Comparison of ENCODE assay signal across 8 cellular contexts in genomic region chr3:133895208-133896001, GRCh38. TPM values are rescaled to one million over a fixed set of nuclear protein-coding genes. Genes with fewer than 3 reads are reported as not detected.
DNase-seq lines count a peak whose midpoint lies in the region; ATAC-seq, FAIRE-seq and TF ChIP-seq lines count a peak whose summit lies in the region.

RAB6B (minus strand) TSS chr3:133895882; CDS start chr3:133895466, 416 bp downstream.

- CTCF ChIA-PET in GM12878 (lab: Yijun Ruan, JAX) = no interaction called here

- H3K4me1 ChIP-seq in ACC112 (ENCODE audit: control insufficient read depth, insufficient read depth, low read length, unreplicated experiment) (no peaks in the 10 kb centered on the region), GM12878 (ENCODE audit: control insufficient read depth, insufficient read depth, low read length) (no peaks in the 10 kb centered on the region), prostate gland (replicated peaks) (peaks cover 5% of the 10 kb centered on the region)

- no peak for TF ChIP-seq POLR2A in GM12878 (IDR thresholded peaks at IDR 0.05; ENCODE audit: low read depth, low read length)
- no peak for TF ChIP-seq POLR2A in prostate gland (IDR thresholded peaks at IDR 0.05)

- POLR2A ChIA-PET in GM12878 (lab: Charles Lee) = no interaction called here

- no peak for TF ChIP-seq RAD21 in GM12878 (IDR thresholded peaks at IDR 0.05; ENCODE audit: insufficient read depth, low read depth, low read length)

- in situ Hi-C loops in GM12878 (cut with MboI) = no loop called here

- no peaks in the 10 kb centered on the region; the same call in 1 of the 2 replicates for H4K20me1 ChIP-seq in GM12878 (ENCODE audit: control insufficient read depth, insufficient read depth)

- peak within 1 kb of the TSS; percentile 94 for H2AFZ ChIP-seq in ACC112 (ENCODE audit: low read length, unreplicated experiment)
- H2AFZ ChIP-seq in GM12878 (ENCODE audit: control insufficient read depth, low read depth, low read length) = no peak within 1 kb of the TSS

- DNase-seq in GM12864 (ENCODE audit: low read depth) (no peak), NCI-H2171 treated with DMSO at 0.1 percent for 48 hours (lab: John Stamatoyannopoulos, UW) (peak; percentile 61), GM12878 (ENCODE audit: low read depth, low spot score) (no peak), hypothalamus (lab: John Stamatoyannopoulos, UW) (peak in 38 of 51 donors; percentile 31 to 87 (median 68)), prostate gland (ENCODE audit: low spot score) (no peak), DMS153 (lab: John Stamatoyannopoulos, UW) (no peak)
- DNase-seq in effector CD4-positive, alpha-beta T cell = no peak

- H3K4me3 ChIP-seq in ACC112 (ENCODE audit: low read depth, low read length) = peak within 1 kb of the TSS; percentile 92
- H3K4me3 ChIP-seq in GM12864 (ENCODE audit: low read depth, low read length) = peak within 1 kb of the TSS; percentile 33
- H3K4me3 ChIP-seq in GM12878 = peak within 1 kb of the TSS; percentile 55; the same call in 1 of the 2 replicates
- peak within 1 kb of the TSS; percentile 57 for H3K4me3 ChIP-seq in prostate gland

- peaks cover 32% of the 10 kb centered on the region for H3K27me3 ChIP-seq in ACC112 (ENCODE audit: insufficient read depth, low read length)
- H3K27me3 ChIP-seq in GM12878 (replicated peaks in 1 of 2; ENCODE audit: control insufficient read depth in 2 of 2, insufficient read depth in 2 of 2, low read length in 1 of 2) = peaks cover 12 to 13% of the 10 kb centered on the region in 2 experiments
- H3K27me3 ChIP-seq in prostate gland (replicated peaks; ENCODE audit: insufficient read depth) = no peaks in the 10 kb centered on the region

- TF ChIP-seq CTCF in GM12864 (IDR thresholded peaks at IDR 0.05; ENCODE audit: low read depth, low read length, missing control alignments) (no peak), GM12878 (IDR thresholded peaks at IDR 0.05 in 2 of 3, conservative IDR thresholded peaks at IDR 0.05 in 1 of 3; ENCODE audit: control insufficient read depth in 2 of 3, extremely low read depth in 1 of 3, insufficient read depth in 1 of 3, low read depth in 3 of 3, low read length in 3 of 3) (no peak), prostate gland (IDR thresholded peaks at IDR 0.05) (no peak)

- intact Hi-C loops in GM12878 (cut with micrococcal nuclease; ENCODE audit: unreplicated experiment) (no loop called here), prostate gland (cut with DNase I) (no loop called here)

- no peak for FAIRE-seq in GM12878 (lab: Jason Lieb, UNC)

- TF ChIP-seq EP300 in GM12878 (IDR thresholded peaks at IDR 0.05; ENCODE audit: borderline replicate concordance in 1 of 2, control insufficient read depth in 1 of 2, low read depth in 2 of 2, low read length in 2 of 2) = no peak

- no peak within 1 kb of the TSS for H3K9ac ChIP-seq in GM12878 (ENCODE audit: control insufficient read depth, insufficient read depth, low read length)

- RAD21 ChIA-PET in GM12878 (lab: Charles Lee; ENCODE audit: unreplicated experiment) = no interaction called here

- BruUV-seq in GM12878 (replicated peaks; lab: Mats Ljungman, UMichigan) = no TSS peak

- H3K27ac ChIP-seq in ACC112 (ENCODE audit: low read depth, low read length) (no peak within 1 kb of the TSS), GM12878 (ENCODE audit: control insufficient read depth, insufficient read depth) (no peak within 1 kb of the TSS), prostate gland (peak within 1 kb of the TSS in 1 of 2 donors; percentile 28)

- ATAC-seq in GM12878 = peak; percentile 75

- H3K79me2 ChIP-seq in ACC112 (ENCODE audit: control insufficient read depth, insufficient read depth, low read length, unreplicated experiment) (no peaks in the 10 kb centered on the region), GM12878 (ENCODE audit: control insufficient read depth, insufficient read depth, low read length) (no peaks in the 10 kb centered on the region)

- SMC1A ChIA-PET in GM12878 (lab: Charles Lee; ENCODE audit: uncharacterized antibody, unreplicated experiment) = no interaction called here

- H3K36me3 ChIP-seq in ACC112 (ENCODE audit: insufficient read depth, low read length) = no peaks in the 10 kb centered on the region
- H3K36me3 ChIP-seq in GM12878 (ENCODE audit: control insufficient read depth in 2 of 2, insufficient read depth in 2 of 2, low read length in 1 of 2) = no peaks in the 10 kb centered on the region
- no peaks in the 10 kb centered on the region for H3K36me3 ChIP-seq in prostate gland

- H3K9me3 ChIP-seq in GM12878 (replicated peaks; ENCODE audit: control insufficient read depth, insufficient read depth, low read length) (no peaks in the 10 kb centered on the region; the same call in 2 of the 3 replicates), prostate gland (no peaks in the 10 kb centered on the region)

- 6% methylated on average over 58 of the region's 80 CpGs for WGBS in GM12878 (ENCODE audit: insufficient coverage, insufficient replicate concordance, low lambda C conversion rate, missing lambda C conversion rate)
- 1% methylated on average over 47 of the region's 80 CpGs for WGBS in prostate gland

- peak within 1 kb of the TSS; percentile 64 for H3K4me2 ChIP-seq in GM12878 (ENCODE audit: control insufficient read depth, insufficient read depth)

TF ChIP-seq in GM12878, 131 proteins besides CTCF, POLR2A, EP300 and RAD21:
- TF ChIP-seq NR2C2 (IDR thresholded peaks at IDR 0.05; ENCODE audit: borderline replicate concordance, control insufficient read depth, insufficient read length, low read depth) (no peak), CREB1 (IDR thresholded peaks at IDR 0.05; ENCODE audit: low read depth) (no peak), SUZ12 (IDR thresholded peaks at IDR 0.05; ENCODE audit: unreplicated experiment) (peak; percentile 77), SUPT20H (IDR thresholded peaks at IDR 0.05; ENCODE audit: borderline replicate concordance, control insufficient read depth, low read depth, low read length) (no peak), ZBTB33 (IDR thresholded peaks at IDR 0.05) (no peak), PAX5 (IDR thresholded peaks at IDR 0.05; ENCODE audit: borderline replicate concordance, low read depth, low read length) (no peak), POLR2AphosphoS2 (IDR thresholded peaks at IDR 0.05; ENCODE audit: low read depth, low read length) (no peak), RFX5 (IDR thresholded peaks at IDR 0.05; ENCODE audit: low read depth, low read length) (no peak), HDAC6 (IDR thresholded peaks at IDR 0.05; ENCODE audit: unreplicated experiment) (peak; percentile 52), MEF2A (IDR thresholded peaks at IDR 0.05; ENCODE audit: insufficient read depth, low read depth, low read length) (no peak)

RNA-seq across cellular contexts. Expression of gene RAB6B, which starts in this region (rescaled TPM):
- total RNA-seq in GM12878 (2013; cell fraction: nucleolus; rRNA removed) = not detected in 2 replicates
- not detected in 2 replicates for total RNA-seq in GM12878 (2014; rRNA removed)
- total RNA-seq in GM12878 (2014; rRNA removed; fragmentation: Illumina TruSeq; extraction: Trizol) = not detected in 2 replicates
- total RNA-seq in GM12878 (2021) = 0.13 TPM in 1 of 2 replicates, not detected in the other
- 0.47 TPM for polyA plus RNA-seq in GM12878 (2011; ENCODE audit: low read depth)
- polyA plus RNA-seq in GM12878 (2011; rRNA removed) = not detected in 2 replicates
- not detected in 2 replicates for polyA plus RNA-seq in GM12878 (2011; cell fraction: cytosol; rRNA removed)
- 0.03 TPM in 1 of 2 replicates, not detected in the other for polyA plus RNA-seq in GM12878 (2011; cell fraction: nucleus; rRNA removed)
- 0.57 and 1.5 TPM in 2 replicates for polyA plus RNA-seq in GM12878 (2012)
- 0.01 TPM in 1 of 2 replicates, not detected in the other for polyA plus RNA-seq in GM12878 (2014; fragmentation: Illumina TruSeq; extraction: Trizol)
- under 1 TPM in 1 of 2 experiments, not detected in 1; 0.02 TPM for polyA plus RNA-seq in GM12878 (2014; fragmentation: Nextera tagmentation; extraction: Ambion mirVana)
- polyA plus RNA-seq in GM12878 (2014; rRNA removed) = 0.04 TPM in 1 of 2 replicates, not detected in the other
- polyA plus RNA-seq in GM12878 (2016; fragmentation: Nextera tagmentation; extraction: Ambion mirVana) = under 1 TPM; 0.09 to 0.16 TPM
- not detected in 2 replicates for polyA minus RNA-seq in GM12878 (2011; rRNA and poly(A)+ RNA removed)
- not detected in 2 replicates for polyA minus RNA-seq in GM12878 (2011; cell fraction: cytosol; rRNA and poly(A)+ RNA removed)
- polyA minus RNA-seq in GM12878 (2011; cell fraction: nucleus; rRNA and poly(A)+ RNA removed) = not detected in 2 replicates
- total RNA-seq in prostate gland = 1 to 10 TPM; 4.5 to 7.1 TPM

Comparison
In these comparisons a context has a peak if more than half of its experiments do, and no peak if none do; other contexts are left out.
1. RNA of gene RAB6B (total RNA-seq): 4.5 to 7.1 TPM in prostate gland; 0.13 TPM in GM12878; every median in the first group is over 4 times any median in the second.
2. H3K4me3 ChIP-seq: peak in every context shown above with its lines; median percentile 92 in ACC112; 57 in prostate gland; 55 in GM12878; 33 in GM12864.
3. DNase-seq: peak in NCI-H2171 treated with DMSO at 0.1 percent for 48 hours (single experiment) and hypothalamus (38 of 51); none in GM12864 (single experiment), GM12878 (single experiment), prostate gland (single experiment), DMS153 (single experiment) and effector CD4-positive, alpha-beta T cell (single experiment).